In the genomic region with DNA sequence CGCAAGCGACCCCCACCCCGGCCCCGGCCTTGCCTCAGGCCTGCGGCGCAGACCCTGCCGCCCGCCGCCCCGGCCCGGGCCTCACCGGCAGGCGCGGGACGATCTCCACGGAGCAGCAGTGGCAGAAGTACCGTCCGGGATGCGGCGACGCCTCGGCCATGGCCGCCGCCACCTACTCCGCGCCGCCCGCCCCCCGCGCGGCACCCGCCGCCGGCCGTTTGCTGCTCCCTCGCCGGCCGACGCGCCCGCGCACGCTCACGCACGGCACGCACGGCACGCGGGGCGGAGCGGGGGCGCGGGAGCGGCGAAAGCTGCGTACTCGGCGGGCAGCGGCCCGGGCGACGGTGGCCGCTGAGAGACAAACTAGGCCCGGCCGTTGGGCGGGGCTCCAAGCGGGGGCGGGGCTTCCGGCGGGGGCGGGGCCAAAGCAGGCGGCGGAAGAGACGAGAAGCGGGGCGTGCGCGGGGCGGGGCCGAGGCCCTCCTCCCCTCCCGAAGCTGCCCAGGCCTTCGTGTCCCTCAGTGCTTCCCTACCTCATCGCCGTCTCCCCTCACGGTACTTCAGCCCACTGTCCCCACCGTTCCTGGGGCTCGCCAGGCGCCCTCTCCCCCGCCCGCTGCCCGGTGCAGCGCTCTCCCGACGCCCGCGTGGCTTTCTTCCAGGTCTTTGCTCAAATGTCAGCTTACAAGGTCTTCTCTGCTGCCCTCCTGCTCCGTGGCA, we compare ENCODE assay signal across 8 cellular contexts. TPM values are rescaled to one million over a fixed set of nuclear protein-coding genes. Genes with fewer than 3 reads are reported as not detected.
DNase-seq lines count a peak whose midpoint lies in the region; ATAC-seq and TF ChIP-seq lines count a peak whose summit lies in the region.

Gene RNF126, minus strand, starts transcription at position 253 of the 720 bp plus-strand sequence. Its CDS starts 93 bp downstream, at position 160.

- WGBS in spleen, 5 donors = 1 to 3% (median 2%) methylated on average over 17 to 97 of the region's 97 CpGs

- TF ChIP-seq POLR2A in spleen (IDR thresholded peaks at IDR 0.05) = peak in 1 of 3 donors; percentile 58

- H3K9me3 ChIP-seq in spleen = no peaks in the 10 kb centered on the region

- DNase-seq in 8988T = peak; percentile 99
- peak; percentile 89 for DNase-seq in NCI-H226
- peak; percentile 88 to 93 (median 91) for DNase-seq in activated CD4-positive, CD25-positive, alpha-beta regulatory T cell (lab: John Stamatoyannopoulos, UW)
- DNase-seq in caudate nucleus (lab: John Stamatoyannopoulos, UW) = peak; percentile 9 to 96 (median 84)
- DNase-seq in inferior parietal cortex (ENCODE audit: extremely low spot score) = peak; percentile 84
- DNase-seq in spleen = peak; percentile 97

- H3K27ac ChIP-seq in caudate nucleus (ENCODE audit: low read depth, low read length) (peak within 1 kb of the TSS; percentile 98), spleen (peak within 1 kb of the TSS; percentile 84 to 99 (median 98))

- peaks cover 46 to 76% (median 60%) of the 10 kb centered on the region in 6 donors for H3K4me1 ChIP-seq in spleen

- intact Hi-C loops in spleen (cut with DNase I; ENCODE audit: low total_unique reads) = no loop called here

- ATAC-seq in GM18861 (IDR thresholded peaks at IDR 0.05; ENCODE audit: unreplicated experiment) (peak; percentile 47), HG03139 (IDR thresholded peaks at IDR 0.05; ENCODE audit: unreplicated experiment) (peak; percentile 47)

- peak within 1 kb of the TSS; percentile 74 to 100 (median 98) for H3K4me3 ChIP-seq in spleen

- H3K36me3 ChIP-seq in spleen = peaks cover 0 to 14% (median 6%) of the 10 kb centered on the region in 6 donors

- peak in 2 of 11 experiments; percentile 8 to 14 for TF ChIP-seq CTCF in spleen (IDR thresholded peaks at IDR 0.05 in 8 of 11, conservative IDR thresholded peaks at IDR 0.05 in 3 of 11)

- no peaks in the 10 kb centered on the region for H3K27me3 ChIP-seq in spleen (replicated peaks in 1 of 7)

RNA-seq across cellular contexts. Expression of gene RNF126, which starts in this region (rescaled TPM):
- total RNA-seq in spleen = 10 to 100 TPM; 49.2 to 95.1 (median 57.7) TPM
- 10 to 100 TPM; 38.1 to 55.3 (median 45.0) TPM for polyA plus RNA-seq in spleen

Comparison
In these comparisons a context has a peak if more than half of its experiments do, and no peak if none do; other contexts are left out.
1. Peak in every context shown above with its lines: DNase-seq, ATAC-seq, H3K4me3 ChIP-seq and H3K27ac ChIP-seq.